Comparison of ENCODE assay signal across 11 cellular contexts in genomic region chrX:121160987-121161386, GRCh38.
DNase-seq lines count a peak whose midpoint lies in the region; ATAC-seq, FAIRE-seq and TF ChIP-seq lines count a peak whose summit lies in the region.
"Had no signal": no experiment of that assay in that cellular context is flagged by ENCODE, and none has a peak within 500 bp of the region (broad histone marks: within the 10 kb centered on the region; RNA-seq: fewer than 3 reads in every experiment).

No MANE protein-coding gene starts in this region.

- intact Hi-C loops in activated T-helper 1 cell treated with anti-CD3 and anti-CD28 coated beads, Interleukin-12 subunit alpha, Interleukin-12 subunit beta, Interleukin-2, Interleukin-4 antibody, amounts not matched to agents 30 ng/mL and 10 ng/mL and 1 ng/mL, durations not matched to agents 14 hours and 24 hours and 36 hours (cut with micrococcal nuclease) = loop anchor here (1.0 to 10.0 kb wide), 5 partner anchors 96 to 666 kb away; no protein-coding TSS in a partner anchor

- no peak for TF ChIP-seq POLR2A in GM12892 (IDR thresholded peaks at IDR 0.05; ENCODE audit: low read depth, low read length)

- H3K36me3 Mint-ChIP-seq in activated T-helper 1 cell treated with anti-CD3 and anti-CD28 coated beads, Interleukin-12 subunit alpha, Interleukin-12 subunit beta, Interleukin-2, Interleukin-4 antibody, amounts not matched to agents 30 ng/mL and 10 ng/mL and 1 ng/mL, durations not matched to agents 14 hours and 24 hours and 36 hours (ENCODE audit: low read depth) = no peaks in the 10 kb centered on the region
- H3K36me3 Mint-ChIP-seq: memory B cell had no signal

- peaks cover 2% of the 10 kb centered on the region for H3K27me3 Mint-ChIP-seq in activated T-helper 1 cell treated with anti-CD3 and anti-CD28 coated beads, Interleukin-12 subunit alpha, Interleukin-12 subunit beta, Interleukin-2, Interleukin-4 antibody, amounts not matched to agents 30 ng/mL and 10 ng/mL and 1 ng/mL, durations not matched to agents 14 hours and 24 hours and 36 hours (ENCODE audit: insufficient read depth)

- peak overlapping the region; percentile 54 for H3K4me3 Mint-ChIP-seq in activated T-helper 1 cell treated with anti-CD3 and anti-CD28 coated beads, Interleukin-12 subunit alpha, Interleukin-12 subunit beta, Interleukin-2, Interleukin-4 antibody, amounts not matched to agents 30 ng/mL and 10 ng/mL and 1 ng/mL, durations not matched to agents 14 hours and 24 hours and 36 hours
- H3K4me3 Mint-ChIP-seq: memory B cell had no signal

- FAIRE-seq in GM12892 (lab: Jason Lieb, UNC) = peak; percentile 50
- no peak for FAIRE-seq in HTR-8/SVneo (lab: Jason Lieb, UNC)
- FAIRE-seq: endothelial cell of umbilical vein had no signal

- DNase-seq in GM12892 (ENCODE audit: insufficient read length) (peak; percentile 2), NCI-H2171 treated with DMSO at 0.1 percent for 48 hours (lab: John Stamatoyannopoulos, UW) (no peak), HTR-8/SVneo (ENCODE audit: insufficient read length, low spot score) (no peak), NCI-H2029 treated with DMSO at 0.1 percent for 48 hours (lab: John Stamatoyannopoulos, UW) (no peak), NCI-H1092 (lab: John Stamatoyannopoulos, UW) (no peak)
- no peak for DNase-seq in activated T-helper 1 cell treated with anti-CD3 and anti-CD28 coated beads, Interleukin-12 subunit alpha, Interleukin-12 subunit beta, Interleukin-2, Interleukin-4 antibody, amounts not matched to agents 30 ng/mL and 10 ng/mL and 1 ng/mL, durations not matched to agents 14 hours and 24 hours and 36 hours (ENCODE audit: low spot score)
- DNase-seq: DMS53 had no signal

- H3K27ac Mint-ChIP-seq in activated T-helper 1 cell treated with anti-CD3 and anti-CD28 coated beads, Interleukin-12 subunit alpha, Interleukin-12 subunit beta, Interleukin-2, Interleukin-4 antibody, amounts not matched to agents 30 ng/mL and 10 ng/mL and 1 ng/mL, durations not matched to agents 14 hours and 24 hours and 36 hours = peak overlapping the region; percentile 86
- H3K27ac Mint-ChIP-seq: memory B cell had no signal

- peak; percentile 79 for ATAC-seq in GM19372 (IDR thresholded peaks at IDR 0.05; ENCODE audit: low read depth, unreplicated experiment)
- peak; percentile 85 for ATAC-seq in HG03025 (IDR thresholded peaks at IDR 0.05; ENCODE audit: low FRiP score, unreplicated experiment)

- H3K4me1 Mint-ChIP-seq in activated T-helper 1 cell treated with anti-CD3 and anti-CD28 coated beads, Interleukin-12 subunit alpha, Interleukin-12 subunit beta, Interleukin-2, Interleukin-4 antibody, amounts not matched to agents 30 ng/mL and 10 ng/mL and 1 ng/mL, durations not matched to agents 14 hours and 24 hours and 36 hours (ENCODE audit: low read depth) = peaks cover 35% of the 10 kb centered on the region

- H3K9me3 Mint-ChIP-seq in activated T-helper 1 cell treated with anti-CD3 and anti-CD28 coated beads, Interleukin-12 subunit alpha, Interleukin-12 subunit beta, Interleukin-2, Interleukin-4 antibody, amounts not matched to agents 30 ng/mL and 10 ng/mL and 1 ng/mL, durations not matched to agents 14 hours and 24 hours and 36 hours = no peaks in the 10 kb centered on the region
- H3K9me3 Mint-ChIP-seq: memory B cell had no signal
